Comparison of ENCODE assay signal across 1 cellular context in genomic region chr1:229669333-229669732, GRCh38.
TF ChIP-seq lines count a peak whose summit lies in the region.

No MANE protein-coding gene starts in this region.

TF ChIP-seq in K562, 482 proteins besides CTCF, POLR2A, EP300 and RAD21:
- no peak for TF ChIP-seq CHD7 (IDR thresholded peaks at IDR 0.05; ENCODE audit: low read depth, low read length)
- no peak for TF ChIP-seq PTTG1 (tag; IDR thresholded peaks at IDR 0.05; ENCODE audit: low read depth)
- TF ChIP-seq ASH1L (IDR thresholded peaks at IDR 0.05; ENCODE audit: borderline replicate concordance, low read depth, partially characterized antibody): no peak
- TF ChIP-seq U2AF2 (optimal IDR thresholded peaks at IDR 0.05; ENCODE audit: low read depth, low read length): no peak
- TF ChIP-seq SMC3 (conservative IDR thresholded peaks at IDR 0.05; ENCODE audit: insufficient read depth, low read depth, low read length): no peak
- no peak for TF ChIP-seq NR0B1 (IDR thresholded peaks at IDR 0.05; ENCODE audit: partially characterized antibody)
- no peak for TF ChIP-seq SPI1 (IDR thresholded peaks at IDR 0.05; ENCODE audit: borderline replicate concordance, low read depth, low read length)
- TF ChIP-seq HOXB6 (CRISPR knock-in tag; IDR thresholded peaks at IDR 0.05; ENCODE audit: borderline replicate concordance): no peak
- no peak for TF ChIP-seq NCOA6 (IDR thresholded peaks at IDR 0.05)
- no peak for TF ChIP-seq ZNF609 (CRISPR knock-in tag; IDR thresholded peaks at IDR 0.05; ENCODE audit: borderline replicate concordance)
- TF ChIP-seq SMAD1 (IDR thresholded peaks at IDR 0.05; ENCODE audit: low read depth, low read length, partially characterized antibody): no peak
